Comparison of ENCODE assay signal across 1 cellular context in the genomic region with DNA sequence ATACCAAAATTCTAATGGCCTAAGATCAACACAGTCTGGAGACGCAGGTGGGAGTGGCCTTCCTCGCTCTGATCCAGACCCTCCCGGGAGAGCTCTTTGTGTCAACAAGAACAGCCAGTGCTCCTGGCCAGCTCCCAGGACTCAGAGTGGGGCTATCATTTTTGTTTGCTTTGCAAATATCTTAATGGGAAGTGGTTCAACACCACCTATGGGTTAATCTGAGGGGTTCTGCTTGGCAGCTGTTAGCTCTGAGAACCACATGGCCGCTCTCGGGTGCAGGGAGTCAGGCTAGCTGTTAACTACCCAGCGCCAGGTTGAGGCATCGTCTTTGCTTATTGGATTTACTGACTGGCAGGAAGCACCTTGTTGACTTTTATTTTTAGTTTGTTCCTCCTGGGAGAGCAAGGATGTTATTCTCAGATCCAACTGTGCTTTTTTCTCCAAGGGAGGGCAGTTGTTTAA.
TF ChIP-seq lines count a peak whose summit lies in the region.

No MANE protein-coding gene starts in this region.

TF ChIP-seq in HepG2, 621 proteins besides CTCF, POLR2A, EP300 and RAD21 (continued from another document and continues in another):
- TF ChIP-seq KIAA2018 (CRISPR knock-in tag; IDR thresholded peaks at IDR 0.05; ENCODE audit: borderline replicate concordance): no peak
- TF ChIP-seq, protein P1, sequence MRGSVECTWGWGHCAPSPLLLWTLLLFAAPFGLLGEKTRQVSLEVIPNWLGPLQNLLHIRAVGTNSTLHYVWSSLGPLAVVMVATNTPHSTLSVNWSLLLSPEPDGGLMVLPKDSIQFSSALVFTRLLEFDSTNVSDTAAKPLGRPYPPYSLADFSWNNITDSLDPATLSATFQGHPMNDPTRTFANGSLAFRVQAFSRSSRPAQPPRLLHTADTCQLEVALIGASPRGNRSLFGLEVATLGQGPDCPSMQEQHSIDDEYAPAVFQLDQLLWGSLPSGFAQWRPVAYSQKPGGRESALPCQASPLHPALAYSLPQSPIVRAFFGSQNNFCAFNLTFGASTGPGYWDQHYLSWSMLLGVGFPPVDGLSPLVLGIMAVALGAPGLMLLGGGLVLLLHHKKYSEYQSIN (CRISPR knock-in tag; IDR thresholded peaks at IDR 0.05; ENCODE audit: borderline replicate concordance): no peak
- peak; percentile 70; the same call in 1 of the 2 replicates for TF ChIP-seq MIER2 (CRISPR knock-in tag; IDR thresholded peaks at IDR 0.05)
- peak; percentile 53; the same call in 1 of the 2 replicates for TF ChIP-seq ZNF564 (CRISPR knock-in tag; IDR thresholded peaks at IDR 0.05)
- no peak for TF ChIP-seq ZNF441 (CRISPR knock-in tag; IDR thresholded peaks at IDR 0.05; ENCODE audit: borderline replicate concordance)
- peak; percentile 26; the same call in 1 of the 2 replicates for TF ChIP-seq ARNTL (CRISPR knock-in tag; IDR thresholded peaks at IDR 0.05)
- peak; percentile 57; the same call in 1 of the 2 replicates for TF ChIP-seq KDM2A (CRISPR knock-in tag; IDR thresholded peaks at IDR 0.05; ENCODE audit: borderline replicate concordance, low read depth)
- no peak for TF ChIP-seq ZNF570 (CRISPR knock-in tag; IDR thresholded peaks at IDR 0.05; ENCODE audit: borderline replicate concordance)
- no peak for TF ChIP-seq MATR3 (CRISPR knock-in tag; IDR thresholded peaks at IDR 0.05)
- TF ChIP-seq CBX1 (IDR thresholded peaks at IDR 0.05; ENCODE audit: low read depth): no peak
- TF ChIP-seq HOXD1 (CRISPR knock-in tag; IDR thresholded peaks at IDR 0.05): no peak
- TF ChIP-seq FOXA3 (CRISPR knock-in tag; IDR thresholded peaks at IDR 0.05): peak; percentile 97
- TF ChIP-seq ZNF260 (CRISPR knock-in tag; IDR thresholded peaks at IDR 0.05; ENCODE audit: borderline replicate concordance, low read depth): no peak
- no peak for TF ChIP-seq SRSF4 (IDR thresholded peaks at IDR 0.05; ENCODE audit: low read depth, low read length, poor library complexity, severe bottlenecking)
- TF ChIP-seq CAMTA2 (CRISPR knock-in tag; IDR thresholded peaks at IDR 0.05; ENCODE audit: borderline replicate concordance): no peak
- TF ChIP-seq ZSCAN20 (CRISPR knock-in tag; IDR thresholded peaks at IDR 0.05; ENCODE audit: borderline replicate concordance): 0 out of 2 replicates have a peak, but pooled peaks have one; percentile 57
- 0 out of 2 replicates have a peak, but pooled peaks have one; percentile 43 for TF ChIP-seq TFE3 (CRISPR knock-in tag; IDR thresholded peaks at IDR 0.05)
- no peak for TF ChIP-seq ZNF598 (CRISPR knock-in tag; IDR thresholded peaks at IDR 0.05; ENCODE audit: borderline replicate concordance)
- peak; percentile 75; the same call in 1 of the 2 replicates for TF ChIP-seq HNF1B (CRISPR knock-in tag; IDR thresholded peaks at IDR 0.05)
- peak; percentile 53; the same call in 1 of the 2 replicates for TF ChIP-seq ZNF609 (CRISPR knock-in tag; IDR thresholded peaks at IDR 0.05; ENCODE audit: borderline replicate concordance)
- TF ChIP-seq ZNF614 (CRISPR knock-in tag; IDR thresholded peaks at IDR 0.05; ENCODE audit: borderline replicate concordance): peak; percentile 80; the same call in 1 of the 2 replicates
- no peak for TF ChIP-seq NONO (IDR thresholded peaks at IDR 0.05)
- no peak for TF ChIP-seq NONO (CRISPR knock-in tag; conservative IDR thresholded peaks at IDR 0.05)
- TF ChIP-seq, protein P2, sequence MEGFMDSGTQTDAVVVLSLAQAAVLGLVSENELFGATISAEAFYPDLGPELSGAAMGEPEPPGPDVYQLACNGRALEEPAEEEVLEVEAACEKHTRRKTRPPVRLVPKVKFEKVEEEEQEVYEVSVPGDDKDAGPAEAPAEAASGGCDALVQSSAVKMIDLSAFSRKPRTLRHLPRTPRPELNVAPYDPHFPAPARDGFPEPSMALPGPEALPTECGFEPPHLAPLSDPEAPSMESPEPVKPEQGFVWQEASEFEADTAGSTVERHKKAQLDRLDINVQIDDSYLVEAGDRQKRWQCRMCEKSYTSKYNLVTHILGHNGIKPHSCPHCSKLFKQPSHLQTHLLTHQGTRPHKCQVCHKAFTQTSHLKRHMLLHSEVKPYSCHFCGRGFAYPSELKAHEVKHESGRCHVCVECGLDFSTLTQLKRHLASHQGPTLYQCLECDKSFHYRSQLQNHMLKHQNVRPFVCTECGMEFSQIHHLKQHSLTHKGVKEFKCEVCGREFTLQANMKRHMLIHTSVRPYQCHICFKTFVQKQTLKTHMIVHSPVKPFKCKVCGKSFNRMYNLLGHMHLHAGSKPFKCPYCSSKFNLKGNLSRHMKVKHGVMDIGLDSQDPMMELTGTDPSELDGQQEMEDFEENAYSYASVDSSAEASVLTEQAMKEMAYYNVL (CRISPR knock-in tag; IDR thresholded peaks at IDR 0.05; ENCODE audit: borderline replicate concordance): peak; percentile 48; the same call in 1 of the 2 replicates
- TF ChIP-seq MXD1 (CRISPR knock-in tag; IDR thresholded peaks at IDR 0.05): no peak
- no peak for TF ChIP-seq ZNF619 (CRISPR knock-in tag; IDR thresholded peaks at IDR 0.05)
- TF ChIP-seq HINFP (CRISPR knock-in tag; IDR thresholded peaks at IDR 0.05; ENCODE audit: low read depth): no peak
- TF ChIP-seq ZNF326 (CRISPR knock-in tag; IDR thresholded peaks at IDR 0.05; ENCODE audit: borderline replicate concordance): no peak
- TF ChIP-seq KDM1A (CRISPR knock-in tag; IDR thresholded peaks at IDR 0.05): no peak
- no peak for TF ChIP-seq YEATS4 (CRISPR knock-in tag; IDR thresholded peaks at IDR 0.05; ENCODE audit: borderline replicate concordance)
- TF ChIP-seq MAFG (CRISPR knock-in tag; IDR thresholded peaks at IDR 0.05): no peak
- TF ChIP-seq ZNF33B (CRISPR knock-in tag; IDR thresholded peaks at IDR 0.05): no peak
- TF ChIP-seq SALL2 (CRISPR knock-in tag; IDR thresholded peaks at IDR 0.05): 0 out of 2 replicates have a peak, but pooled peaks have one; percentile 47
